In genomic region chr5:33641722-33642505, GRCh38 we compare ENCODE assay signal across 12 cellular contexts.
A peak's percentile ranks its signal among the peaks of the same experiment; 100 is the strongest.
DNase-seq lines count a peak whose midpoint lies in the region; ATAC-seq, FAIRE-seq and TF ChIP-seq lines count a peak whose summit lies in the region.
"Had no signal": no experiment of that assay in that cellular context is flagged by ENCODE, and none has a peak within 500 bp of the region (broad histone marks: within the 10 kb centered on the region; RNA-seq: fewer than 3 reads in every experiment).

No MANE protein-coding gene starts in this region.

- H3K27ac Mint-ChIP-seq in activated CD4-positive, alpha-beta memory T cell treated with anti-CD3 and anti-CD28 coated beads for 36 hours, result no peak overlapping the region

- H3K27me3 ChIP-seq in left ventricle myocardium inferior (ENCODE audit: low read depth) (no peaks in the 10 kb centered on the region), bronchial epithelial cell (ENCODE audit: control insufficient read depth, insufficient read depth, low read length) (no peaks in the 10 kb centered on the region), H7 (ENCODE audit: control insufficient read depth, insufficient read depth, low read length) (no peaks in the 10 kb centered on the region), esophagus squamous epithelium (no peaks in the 10 kb centered on the region)

- ATAC-seq in left ventricle myocardium superior (no peak), HG03025 (IDR thresholded peaks at IDR 0.05; ENCODE audit: low FRiP score, unreplicated experiment) (no peak)

- H3K4me3 ChIP-seq in left ventricle myocardium inferior (no peak overlapping the region), bronchial epithelial cell (ENCODE audit: low read depth, low read length) (no peak overlapping the region), H7 (ENCODE audit: insufficient read depth, low read depth, low read length) (no peak overlapping the region), esophagus squamous epithelium (no peak overlapping the region)
- H3K4me3 ChIP-seq: dorsolateral prefrontal cortex had no signal

- intact Hi-C loops in left ventricle myocardium superior (cut with micrococcal nuclease) (no loop called here), left ventricle myocardium inferior (cut with micrococcal nuclease) (no loop called here), esophagus squamous epithelium (cut with DNase I) (no loop called here)
- intact Hi-C loops in activated CD4-positive, alpha-beta memory T cell treated with anti-CD3 and anti-CD28 coated beads for 36 hours (cut with micrococcal nuclease), result no loop called here

- TF ChIP-seq POLR2A in esophagus squamous epithelium (IDR thresholded peaks at IDR 0.05), result no peak

- peak; percentile 36 for FAIRE-seq in bronchial epithelial cell (lab: Jason Lieb, UNC)

- POLR2A ChIA-PET in activated CD4-positive, alpha-beta memory T cell treated with anti-CD3 and anti-CD28 coated beads for 36 hours (lab: Charles Lee), result no interaction called here

- TF ChIP-seq CTCF in left ventricle myocardium inferior (IDR thresholded peaks at IDR 0.05; ENCODE audit: borderline replicate concordance), result no peak
- TF ChIP-seq CTCF in bronchial epithelial cell (IDR thresholded peaks at IDR 0.05; ENCODE audit: insufficient read depth, low read length, severe bottlenecking), result no peak
- TF ChIP-seq CTCF in esophagus squamous epithelium (IDR thresholded peaks at IDR 0.05), result no peak

- no peak overlapping the region for H3K4me3 Mint-ChIP-seq in activated CD4-positive, alpha-beta memory T cell treated with anti-CD3 and anti-CD28 coated beads for 36 hours

- H3K27me3 Mint-ChIP-seq in activated CD4-positive, alpha-beta memory T cell treated with anti-CD3 and anti-CD28 coated beads for 36 hours, result no peaks in the 10 kb centered on the region

- peaks cover 6% of the 10 kb centered on the region for H3K4me1 Mint-ChIP-seq in activated CD4-positive, alpha-beta memory T cell treated with anti-CD3 and anti-CD28 coated beads for 36 hours (ENCODE audit: low read depth)

- peaks cover 30% of the 10 kb centered on the region for H3K9me3 ChIP-seq in left ventricle myocardium inferior (replicated peaks)
- no peaks in the 10 kb centered on the region for H3K9me3 ChIP-seq in esophagus squamous epithelium

- DNase-seq in left ventricle myocardium superior (peak; percentile 23), left ventricle myocardium inferior (no peak), Kasumi-1 (lab: John Stamatoyannopoulos, UW) (peak; percentile 18 to 25), bronchial epithelial cell (ENCODE audit: low read depth) (peak; percentile 4), H7 (no peak), esophagus squamous epithelium (lab: John Stamatoyannopoulos, UW) (no peak)
- no peak for DNase-seq in activated CD4-positive, alpha-beta memory T cell treated with anti-CD3 and anti-CD28 coated beads for 36 hours
- DNase-seq: activated CD8-positive, alpha-beta memory T cell treated with anti-CD3 and anti-CD28 coated beads, Interleukin-2, amount 50 U/mL, for 48 hours; dorsolateral prefrontal cortex; midbrain; stimulated activated CD4-positive, alpha-beta T cell treated with anti-CD3 and anti-CD28 coated beads, Interleukin-15, amount 100 ng/mL, for 24 hours had no signal

- CTCF ChIA-PET in activated CD4-positive, alpha-beta memory T cell treated with anti-CD3 and anti-CD28 coated beads for 36 hours (lab: Charles Lee), result interaction anchor here (0.9 kb wide), 1 partner anchor 54 kb away, joined by 3 read pairs; no protein-coding TSS in a partner anchor

- peaks cover 3% of the 10 kb centered on the region for H3K36me3 ChIP-seq in left ventricle myocardium inferior
- no peaks in the 10 kb centered on the region for H3K36me3 ChIP-seq in bronchial epithelial cell (ENCODE audit: control insufficient read depth, insufficient read depth, low read length)
- no peaks in the 10 kb centered on the region for H3K36me3 ChIP-seq in H7 (replicated peaks; ENCODE audit: control insufficient read depth, insufficient read depth, low read length)
- no peaks in the 10 kb centered on the region for H3K36me3 ChIP-seq in esophagus squamous epithelium

- H3K36me3 Mint-ChIP-seq in activated CD4-positive, alpha-beta memory T cell treated with anti-CD3 and anti-CD28 coated beads for 36 hours, result no peaks in the 10 kb centered on the region

- 32 to 51% methylated on average over 9 to 10 of the region's 12 CpGs for WGBS in esophagus squamous epithelium, 2 donors

- H3K9me3 Mint-ChIP-seq in activated CD4-positive, alpha-beta memory T cell treated with anti-CD3 and anti-CD28 coated beads for 36 hours, result peaks cover 4% of the 10 kb centered on the region

- H3K4me1 ChIP-seq in left ventricle myocardium inferior (no peaks in the 10 kb centered on the region), esophagus squamous epithelium (no peaks in the 10 kb centered on the region)

- no peak overlapping the region for H3K27ac ChIP-seq in left ventricle myocardium inferior (replicated peaks)
- no peak overlapping the region for H3K27ac ChIP-seq in esophagus squamous epithelium
- H3K27ac ChIP-seq: dorsolateral prefrontal cortex had no signal

Comparison
In these comparisons a context has a peak if more than half of its experiments do, and no peak if none do; other contexts are left out.
1. DNase-seq: peak in left ventricle myocardium superior (single experiment), Kasumi-1 (2 of 2) and bronchial epithelial cell (single experiment); none in left ventricle myocardium inferior (single experiment), H7 (single experiment), esophagus squamous epithelium (single experiment) and activated CD4-positive, alpha-beta memory T cell treated with anti-CD3 and anti-CD28 coated beads for 36 hours (single experiment).